ENCODE assay signal across 8 cellular contexts in the genomic region with DNA sequence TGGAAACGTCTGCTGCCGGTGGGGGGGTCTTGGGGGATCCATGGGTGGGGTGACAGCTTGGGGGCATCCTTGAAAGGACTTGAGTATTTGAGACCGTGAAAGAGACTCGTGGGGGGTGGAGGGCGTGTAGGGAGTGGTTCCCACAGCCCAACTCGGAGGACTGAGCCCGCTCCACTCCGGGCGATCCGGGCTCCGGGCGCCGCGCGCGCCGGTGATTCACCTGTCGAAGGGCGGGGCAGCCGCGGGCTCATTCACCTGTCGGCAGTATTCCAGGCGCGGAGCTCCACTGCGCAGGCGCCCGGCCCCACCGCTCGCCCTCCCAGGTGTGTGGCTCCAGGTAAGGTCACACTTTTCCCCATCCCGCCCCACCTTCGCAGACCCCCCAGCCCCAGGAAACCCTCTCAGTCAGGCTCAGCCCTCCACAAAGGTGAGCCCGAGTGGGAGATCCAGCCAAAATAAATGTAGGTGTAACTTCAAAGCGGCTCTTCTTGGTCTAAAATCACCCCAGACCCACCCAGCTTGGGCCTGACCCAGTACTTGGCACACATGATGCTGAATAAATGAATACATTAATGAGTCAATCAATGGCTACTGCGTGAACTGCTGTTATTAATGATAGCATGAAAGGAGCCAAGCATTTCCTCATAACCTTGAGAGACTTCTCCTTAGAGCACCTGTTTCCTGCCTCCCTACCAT. TPM values are rescaled to one million over a fixed set of nuclear protein-coding genes. Genes with fewer than 3 reads are reported as not detected.
DNase-seq lines count a peak whose midpoint lies in the region; ATAC-seq and TF ChIP-seq lines count a peak whose summit lies in the region.

No MANE protein-coding gene starts in this region.

- H3K4me3 ChIP-seq in WERI-Rb-1 (ENCODE audit: low read depth, low read length) (peak overlapping the region; percentile 49), uterus (peak overlapping the region in 1 of 2 donors; percentile 7)

- H3K36me3 Mint-ChIP-seq in natural killer cell, result no peaks in the 10 kb centered on the region
- H3K36me3 Mint-ChIP-seq in natural killer cell treated with Interleukin-12 subunit alpha and Interleukin-12 subunit beta and Interleukin-15 and Interleukin-18, amount 100 ng/mL, for 72 hours, result no peaks in the 10 kb centered on the region

- DNase-seq in natural killer cell, result no peak
- no peak for DNase-seq in natural killer cell treated with Interleukin-12 subunit alpha and Interleukin-12 subunit beta and Interleukin-15 and Interleukin-18, amount 100 ng/mL, for 72 hours (ENCODE audit: low spot score)
- peak; percentile 64 for DNase-seq in WERI-Rb-1
- peak; percentile 77 to 85 for DNase-seq in left colon
- DNase-seq in uterus, result no peak
- DNase-seq in T-helper 1 cell, result no peak
- no peak for DNase-seq in inferior parietal cortex (ENCODE audit: extremely low spot score)

- no peaks in the 10 kb centered on the region for H3K9me3 Mint-ChIP-seq in natural killer cell
- no peaks in the 10 kb centered on the region for H3K9me3 Mint-ChIP-seq in natural killer cell treated with Interleukin-12 subunit alpha and Interleukin-12 subunit beta and Interleukin-15 and Interleukin-18, amount 100 ng/mL, for 72 hours

- TF ChIP-seq POLR2A in uterus (IDR thresholded peaks at IDR 0.05), result no peak

- H3K9me3 ChIP-seq in WERI-Rb-1 (ENCODE audit: severe bottlenecking), result no peaks in the 10 kb centered on the region
- no peaks in the 10 kb centered on the region for H3K9me3 ChIP-seq in uterus

- H3K27ac ChIP-seq in WERI-Rb-1, result no peak overlapping the region
- peak overlapping the region; percentile 27 to 53 for H3K27ac ChIP-seq in uterus

- H3K27me3 ChIP-seq in WERI-Rb-1 (ENCODE audit: insufficient read depth, low read depth, severe bottlenecking), result no peaks in the 10 kb centered on the region
- H3K27me3 ChIP-seq in uterus, result no peaks in the 10 kb centered on the region

- no peaks in the 10 kb centered on the region for H3K36me3 ChIP-seq in WERI-Rb-1
- no peaks in the 10 kb centered on the region for H3K36me3 ChIP-seq in uterus

- H3K27me3 Mint-ChIP-seq in natural killer cell (ENCODE audit: low read depth in 2 of 2), result peaks cover 37 to 46% of the 10 kb centered on the region in 2 donors
- H3K27me3 Mint-ChIP-seq in natural killer cell treated with Interleukin-12 subunit alpha and Interleukin-12 subunit beta and Interleukin-15 and Interleukin-18, amount 100 ng/mL, for 72 hours, result peaks cover 36 to 40% of the 10 kb centered on the region in 2 donors

- intact Hi-C loops in natural killer cell (cut with micrococcal nuclease) (no loop called here), left colon (cut with DNase I, micrococcal nuclease) (no loop called here), uterus (cut with DNase I; ENCODE audit: low total_unique reads) (loop anchor here (10.0 kb wide), 1 partner anchor 59 kb away; no protein-coding TSS in a partner anchor)

- ATAC-seq in natural killer cell (no peak), left colon (peak; percentile 90), GM19467 (IDR thresholded peaks at IDR 0.05; ENCODE audit: unreplicated experiment) (no peak)
- no peak for ATAC-seq in natural killer cell treated with Interleukin-12 subunit alpha and Interleukin-12 subunit beta and Interleukin-15 and Interleukin-18, amount 100 ng/mL, for 72 hours

- peak overlapping the region; percentile 25 for H3K4me3 Mint-ChIP-seq in natural killer cell
- H3K4me3 Mint-ChIP-seq in natural killer cell treated with Interleukin-12 subunit alpha and Interleukin-12 subunit beta and Interleukin-15 and Interleukin-18, amount 100 ng/mL, for 72 hours, result no peak overlapping the region

- TF ChIP-seq CTCF in natural killer cell (IDR thresholded peaks at IDR 0.05) (no peak), WERI-Rb-1 (IDR thresholded peaks at IDR 0.05; ENCODE audit: low read depth, low read length) (no peak), uterus (IDR thresholded peaks at IDR 0.05) (no peak)

- no peak overlapping the region for H3K27ac Mint-ChIP-seq in natural killer cell
- H3K27ac Mint-ChIP-seq in natural killer cell treated with Interleukin-12 subunit alpha and Interleukin-12 subunit beta and Interleukin-15 and Interleukin-18, amount 100 ng/mL, for 72 hours, result no peak overlapping the region

- H3K4me1 ChIP-seq in uterus, result peaks cover 0 to 16% of the 10 kb centered on the region in 2 donors

- peaks cover 10 to 11% of the 10 kb centered on the region in 2 donors for H3K4me1 Mint-ChIP-seq in natural killer cell
- H3K4me1 Mint-ChIP-seq in natural killer cell treated with Interleukin-12 subunit alpha and Interleukin-12 subunit beta and Interleukin-15 and Interleukin-18, amount 100 ng/mL, for 72 hours (ENCODE audit: low read depth in 2 of 2), result peaks cover 16 to 19% of the 10 kb centered on the region in 2 donors

RNA-seq across cellular contexts. Expression of gene NOTCH3, which starts 4.7 kb away (rescaled TPM):
- under 1 TPM in 2 of 3 donors, not detected in 1; 0.25 to 0.26 TPM for total RNA-seq in natural killer cell
- not detected for total RNA-seq in natural killer cell treated with Interleukin-12 subunit alpha and Interleukin-12 subunit beta and Interleukin-15 and Interleukin-18, amount 100 ng/mL, for 72 hours
- total RNA-seq in left colon, result 10 to 100 TPM in 1 of 2 donors, 1 to 10 TPM in 1; 6.1 to 12.2 TPM
- total RNA-seq in uterus, result 100 to 1,000 TPM in 2 of 4 donors, 10 to 100 TPM in 1, 1 to 10 TPM in 1; 9.4 to 166 (median 96.9) TPM

RNA-seq across cellular contexts. Expression of gene EPHX3, which starts 36.1 kb away (rescaled TPM):
- total RNA-seq in natural killer cell, result not detected
- 1 to 10 TPM in 1 of 2 donors, under 1 TPM in 1; 0.81 to 1.0 TPM for total RNA-seq in natural killer cell treated with Interleukin-12 subunit alpha and Interleukin-12 subunit beta and Interleukin-15 and Interleukin-18, amount 100 ng/mL, for 72 hours
- under 1 TPM; 0.39 to 0.58 TPM for total RNA-seq in left colon
- total RNA-seq in uterus, result under 1 TPM in 2 of 4 donors, not detected in 2; 0.35 to 0.64 TPM

Comparison
In these comparisons a context has a peak if more than half of its experiments do, and no peak if none do; other contexts are left out.
1. DNase-seq: peak in WERI-Rb-1 (single experiment) and left colon (2 of 2); none in natural killer cell (single experiment), natural killer cell treated with Interleukin-12 subunit alpha and Interleukin-12 subunit beta and Interleukin-15 and Interleukin-18, amount 100 ng/mL, for 72 hours (single experiment), uterus (0 of 2), T-helper 1 cell (0 of 5) and inferior parietal cortex (single experiment).
2. RNA of gene NOTCH3, which starts 4.7 kb away (total RNA-seq): 9.4 to 166 TPM in uterus and 6.1 to 12.2 TPM in left colon; not detected in natural killer cell treated with Interleukin-12 subunit alpha and Interleukin-12 subunit beta and Interleukin-15 and Interleukin-18, amount 100 ng/mL, for 72 hours and 0.25 to 0.26 TPM in natural killer cell; every median in the first group is over 4 times any median in the second.